Comparison of ENCODE assay signal across 8 cellular contexts in genomic region chr15:88649286-88649733, GRCh38. TPM values are rescaled to one million over a fixed set of nuclear protein-coding genes. Genes with fewer than 3 reads are reported as not detected.
A peak's percentile ranks its signal among the peaks of the same experiment; 100 is the strongest.
DNase-seq lines count a peak whose midpoint lies in the region; ATAC-seq lines count a peak whose summit lies in the region.

No MANE protein-coding gene starts in this region.

- H3K27me3 ChIP-seq in mucosa of rectum (ENCODE audit: control insufficient read depth in 2 of 2, insufficient read depth in 2 of 2, low read length in 2 of 2), result no peaks in the 10 kb centered on the region

- no peaks in the 10 kb centered on the region for H3K9me3 Mint-ChIP-seq in activated CD4-positive, alpha-beta memory T cell treated with anti-CD3 and anti-CD28 coated beads for 36 hours

- H3K9ac ChIP-seq in mucosa of rectum (ENCODE audit: low read depth in 1 of 2, low read length in 2 of 2), result peak overlapping the region; percentile 34

- H3K36me3 Mint-ChIP-seq in activated CD4-positive, alpha-beta memory T cell treated with anti-CD3 and anti-CD28 coated beads for 36 hours, result peaks cover 2% of the 10 kb centered on the region

- no peaks in the 10 kb centered on the region for H3K9me3 ChIP-seq in mucosa of rectum (ENCODE audit: control insufficient read depth in 2 of 2, low read length in 2 of 2)

- POLR2A ChIA-PET in activated CD4-positive, alpha-beta memory T cell treated with anti-CD3 and anti-CD28 coated beads for 36 hours (lab: Charles Lee), result interaction anchor here (0.6 to 1.0 kb wide), 4 partner anchors 11 to 25 kb away, joined by 3 to 6 read pairs (median 4); partner anchors contain the start of gene ISG20

- ATAC-seq in GM18858 (IDR thresholded peaks at IDR 0.05; ENCODE audit: unreplicated experiment) (peak; percentile 84), HG03196 (IDR thresholded peaks at IDR 0.05; ENCODE audit: unreplicated experiment) (peak; percentile 66), GM18873 (IDR thresholded peaks at IDR 0.05; ENCODE audit: low FRiP score, unreplicated experiment) (no peak)
- ATAC-seq in stimulated activated naive CD8-positive, alpha-beta T cell treated with anti-CD3 and anti-CD28 coated beads, Interleukin-15, Interleukin-2, amounts not matched to agents 100 U/mL and 50 U/mL, for 24 hours, result peak; percentile 88

- peaks cover 0 to 14% of the 10 kb centered on the region in 2 donors for H3K36me3 ChIP-seq in mucosa of rectum (ENCODE audit: control insufficient read depth in 2 of 2, insufficient read depth in 2 of 2, low read length in 2 of 2)

- H3K4me1 ChIP-seq in mucosa of rectum (ENCODE audit: control insufficient read depth in 2 of 2, insufficient read depth in 2 of 2, low read length in 2 of 2), result peaks cover 18 to 21% of the 10 kb centered on the region in 2 donors

- peak overlapping the region; percentile 46 for H3K4me3 Mint-ChIP-seq in activated CD4-positive, alpha-beta memory T cell treated with anti-CD3 and anti-CD28 coated beads for 36 hours

- H3K4me3 ChIP-seq in mucosa of rectum (ENCODE audit: low read length in 2 of 2), result no peak overlapping the region

- H3K27ac ChIP-seq in mucosa of rectum (ENCODE audit: low read depth in 2 of 2, low read length in 2 of 2), result peak overlapping the region; percentile 6 to 65

- peak overlapping the region; percentile 92 for H3K27ac Mint-ChIP-seq in activated CD4-positive, alpha-beta memory T cell treated with anti-CD3 and anti-CD28 coated beads for 36 hours

- CTCF ChIA-PET in activated CD4-positive, alpha-beta memory T cell treated with anti-CD3 and anti-CD28 coated beads for 36 hours (lab: Charles Lee), result interaction anchor here (1.0 to 1.6 kb wide), 3 partner anchors 15 to 256 kb away, joined by 4 to 9 read pairs (median 5); no protein-coding TSS in a partner anchor

- DNase-seq in activated CD4-positive, alpha-beta memory T cell treated with anti-CD3 and anti-CD28 coated beads for 36 hours, result peak; percentile 90
- peak; percentile 75 to 96 for DNase-seq in dermis microvascular lymphatic vessel endothelial cell (ENCODE audit: low read depth in 2 of 2)
- DNase-seq in stimulated activated naive CD8-positive, alpha-beta T cell treated with anti-CD3 and anti-CD28 coated beads, Interleukin-15, Interleukin-2, amounts not matched to agents 100 U/mL and 50 U/mL, for 24 hours, result peak; percentile 84
- no peak for DNase-seq in NCI-H2107 treated with DMSO at 0.1 percent for 48 hours (lab: John Stamatoyannopoulos, UW; ENCODE audit: unreplicated experiment)

- H3K4me1 Mint-ChIP-seq in activated CD4-positive, alpha-beta memory T cell treated with anti-CD3 and anti-CD28 coated beads for 36 hours (ENCODE audit: low read depth), result peaks cover 68% of the 10 kb centered on the region

- H3K27me3 Mint-ChIP-seq in activated CD4-positive, alpha-beta memory T cell treated with anti-CD3 and anti-CD28 coated beads for 36 hours, result no peaks in the 10 kb centered on the region

- intact Hi-C loops in activated CD4-positive, alpha-beta memory T cell treated with anti-CD3 and anti-CD28 coated beads for 36 hours (cut with micrococcal nuclease), result loop anchor here (2.0 kb wide), 1 partner anchor 15 kb away; no protein-coding TSS in a partner anchor

RNA-seq across cellular contexts. Expression of gene ISG20, which starts 10.5 kb away (rescaled TPM):
- total RNA-seq in activated CD4-positive, alpha-beta memory T cell treated with anti-CD3 and anti-CD28 coated beads for 36 hours, result 10 to 100 TPM; 68.2 to 74.5 TPM
- 29.8 and 36.8 TPM in 2 replicates for total RNA-seq in dermis microvascular lymphatic vessel endothelial cell

RNA-seq across cellular contexts. Expression of gene AEN, which starts 28.2 kb away (rescaled TPM):
- 10 to 100 TPM; 55.5 to 55.7 TPM for total RNA-seq in activated CD4-positive, alpha-beta memory T cell treated with anti-CD3 and anti-CD28 coated beads for 36 hours
- total RNA-seq in dermis microvascular lymphatic vessel endothelial cell, result 42.7 and 46.8 TPM in 2 replicates
